17 cellular contexts compared by ENCODE assay signal in genomic region chr3:32229565-32229964, GRCh38. TPM values are rescaled to one million over a fixed set of nuclear protein-coding genes. Genes with fewer than 3 reads are reported as not detected.
DNase-seq lines count a peak whose midpoint lies in the region; ATAC-seq and TF ChIP-seq lines count a peak whose summit lies in the region.
"Had no signal": no experiment of that assay in that cellular context is flagged by ENCODE, and none has a peak within 500 bp of the region (broad histone marks: within the 10 kb centered on the region; RNA-seq: fewer than 3 reads in every experiment).

No MANE protein-coding gene starts in this region.

- peaks cover 14% of the 10 kb centered on the region for H3K27me3 Mint-ChIP-seq in nephron progenitor cell (ENCODE audit: low read depth, poor library complexity)
- H3K27me3 Mint-ChIP-seq in type B pancreatic cell, result peaks cover 3% of the 10 kb centered on the region

- H3K27ac Mint-ChIP-seq in nephron progenitor cell (peak overlapping the region; percentile 15), type B pancreatic cell (peak overlapping the region; percentile 59)
- H3K27ac Mint-ChIP-seq: B cell; CD8-positive, alpha-beta T cell; HFFc6; IgD-negative memory B cell had no signal

- H3K36me3 Mint-ChIP-seq in nephron progenitor cell (ENCODE audit: low read depth) (no peaks in the 10 kb centered on the region), type B pancreatic cell (no peaks in the 10 kb centered on the region)
- H3K36me3 Mint-ChIP-seq: CD8-positive, alpha-beta T cell; IgD-negative memory B cell had no signal

- TF ChIP-seq CTCF in nephron progenitor cell (IDR thresholded peaks at IDR 0.05) (no peak), type B pancreatic cell (conservative IDR thresholded peaks at IDR 0.05) (no peak)

- H3K9me3 Mint-ChIP-seq in nephron progenitor cell (peaks cover 23% of the 10 kb centered on the region), type B pancreatic cell (peaks cover 16% of the 10 kb centered on the region)
- H3K9me3 Mint-ChIP-seq: CD8-positive, alpha-beta T cell; HFFc6 had no signal

- no peak overlapping the region for H3K4me3 Mint-ChIP-seq in nephron progenitor cell
- peak overlapping the region; percentile 73 for H3K4me3 Mint-ChIP-seq in type B pancreatic cell
- H3K4me3 Mint-ChIP-seq: B cell; CD8-positive, alpha-beta T cell; HFFc6; IgD-negative memory B cell had no signal

- ATAC-seq in HG02970 (IDR thresholded peaks at IDR 0.05; ENCODE audit: low FRiP score, unreplicated experiment), result no peak
- no peak for ATAC-seq in GM18858 (IDR thresholded peaks at IDR 0.05; ENCODE audit: unreplicated experiment)
- ATAC-seq: CD8-positive, alpha-beta T cell; HCT116 had no signal

- H3K4me1 Mint-ChIP-seq in nephron progenitor cell, result no peaks in the 10 kb centered on the region
- peaks cover 12% of the 10 kb centered on the region for H3K4me1 Mint-ChIP-seq in type B pancreatic cell (ENCODE audit: unreplicated experiment)
- H3K4me1 Mint-ChIP-seq: B cell, IgD-negative memory B cell had no signal

- DNase-seq in DMS53 treated with DMSO at 0.1 percent for 48 hours (lab: John Stamatoyannopoulos, UW; ENCODE audit: unreplicated experiment) (peak; percentile 1), ecto neural progenitor cell (ENCODE audit: low spot score) (peak; percentile 20), nephron progenitor cell (no peak), type B pancreatic cell (ENCODE audit: extremely low spot score, unreplicated experiment) (no peak), pons (ENCODE audit: low spot score) (no peak)
- DNase-seq: CD8-positive, alpha-beta T cell; COR-L47; DMS 273 treated with DMSO at 0.1 percent for 48 hours; GF-D8; GOT3; H7; HFFc6 had no signal

RNA-seq across cellular contexts. Expression of gene CMTM8, which starts 8.9 kb away (rescaled TPM):
- total RNA-seq in type B pancreatic cell (ENCODE audit: low replicate concordance), result 9.0 and 14.4 TPM in 2 replicates
- total RNA-seq: HFFc6 had no signal

Comparison
In these comparisons a context has a peak if more than half of its experiments do, and no peak if none do; other contexts are left out.
1. DNase-seq: peak in DMS53 treated with DMSO at 0.1 percent for 48 hours (single experiment) and ecto neural progenitor cell (single experiment); none in nephron progenitor cell (single experiment), type B pancreatic cell (single experiment) and pons (single experiment).